12 cellular contexts compared by ENCODE assay signal in the genomic region with DNA sequence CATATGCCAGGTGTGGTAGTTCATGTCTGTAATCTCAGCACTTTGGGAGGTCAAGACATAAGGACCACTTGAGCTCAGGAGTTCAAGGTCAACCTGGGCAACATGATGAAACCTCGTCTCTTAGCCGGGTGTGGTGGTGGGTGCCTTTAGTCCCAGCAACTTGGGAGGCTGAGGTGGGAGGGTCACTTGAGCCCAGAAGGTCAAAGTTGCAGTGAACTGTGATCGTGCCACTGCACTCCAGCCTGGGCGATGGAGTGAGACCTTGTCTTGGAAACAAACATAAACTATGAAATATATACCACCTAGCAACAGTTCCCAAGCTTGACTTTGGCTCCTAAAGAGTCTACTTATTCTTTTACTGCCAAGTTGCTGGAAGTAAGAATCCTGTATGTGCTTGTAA.
"Had no signal": no experiment of that assay in that cellular context is flagged by ENCODE, and none has a peak within 500 bp of the region (broad histone marks: within the 10 kb centered on the region; RNA-seq: fewer than 3 reads in every experiment).

No MANE protein-coding gene starts in this region.

- H3K27me3 ChIP-seq: esophagus squamous epithelium, right lobe of liver, spleen, thyroid gland had no signal

- H3K27me3 Mint-ChIP-seq: activated naive CD8-positive, alpha-beta T cell treated with anti-CD3 and anti-CD28 coated beads for 36 hours; effector memory CD8-positive, alpha-beta T cell; progenitor cell of endocrine pancreas; stimulated activated naive B cell treated with anti-CD40 and anti-IgM and Interleukin-4, amounts not matched to agents 10 μg/mL and 1 μg/mL and 100 μg/mL, for 72 hours had no signal

- H3K27ac ChIP-seq: right lobe of liver, spleen had no signal

- H3K36me3 ChIP-seq: right lobe of liver, thyroid gland had no signal

- H3K27ac Mint-ChIP-seq: activated naive CD8-positive, alpha-beta T cell treated with anti-CD3 and anti-CD28 coated beads for 36 hours; effector memory CD8-positive, alpha-beta T cell; progenitor cell of endocrine pancreas; stimulated activated naive B cell treated with anti-CD40 and anti-IgM and Interleukin-4, amounts not matched to agents 10 μg/mL and 1 μg/mL and 100 μg/mL, for 72 hours had no signal

- DNase-seq: activated CD4-positive, alpha-beta T cell treated with anti-CD3 and anti-CD28 coated beads, Interleukin-2, amount 50 U/mL, for 48 hours; activated naive CD8-positive, alpha-beta T cell treated with anti-CD3 and anti-CD28 coated beads for 36 hours; amniotic stem cell; effector memory CD8-positive, alpha-beta T cell; esophagus squamous epithelium; occipital lobe; right lobe of liver; spleen; stimulated activated CD4-positive, alpha-beta T cell treated with anti-CD3 and anti-CD28 coated beads, Interleukin-4, amount 100 ng/mL, for 4 hours; stimulated activated naive B cell treated with anti-CD40 and anti-IgM and Interleukin-4, amounts not matched to agents 10 μg/mL and 1 μg/mL and 100 μg/mL, for 72 hours had no signal

- H3K9me3 Mint-ChIP-seq: effector memory CD8-positive, alpha-beta T cell had no signal

- H3K4me3 Mint-ChIP-seq: activated naive CD8-positive, alpha-beta T cell treated with anti-CD3 and anti-CD28 coated beads for 36 hours; effector memory CD8-positive, alpha-beta T cell; stimulated activated naive B cell treated with anti-CD40 and anti-IgM and Interleukin-4, amounts not matched to agents 10 μg/mL and 1 μg/mL and 100 μg/mL, for 72 hours had no signal

- ATAC-seq: effector memory CD8-positive, alpha-beta T cell had no signal

- H3K4me3 ChIP-seq: esophagus squamous epithelium, right lobe of liver, spleen, thyroid gland had no signal

- H3K9me3 ChIP-seq: esophagus squamous epithelium, right lobe of liver, thyroid gland had no signal
